In the genomic region with DNA sequence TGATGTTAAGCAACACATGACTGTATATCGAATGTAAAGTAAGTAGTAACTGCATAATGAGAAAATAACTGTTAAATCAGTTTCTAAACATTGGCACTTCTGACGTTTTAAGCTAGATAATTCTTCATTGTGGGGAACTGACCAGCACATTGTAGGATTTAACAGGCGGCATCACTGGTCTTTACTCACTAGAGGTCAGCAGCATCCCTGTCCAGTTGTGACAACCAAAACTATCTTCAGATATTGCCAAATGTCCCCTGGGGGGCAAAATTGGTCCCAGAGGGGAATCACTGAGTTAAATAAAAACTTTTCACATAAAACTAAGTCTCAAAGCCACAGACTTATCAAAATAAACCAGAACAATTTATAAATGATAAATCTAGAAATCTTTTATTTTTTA, we compare ENCODE assay signal across 13 cellular contexts.
DNase-seq lines count a peak whose midpoint lies in the region; TF ChIP-seq lines count a peak whose summit lies in the region.
"Had no signal": no experiment of that assay in that cellular context is flagged by ENCODE, and none has a peak within 500 bp of the region (broad histone marks: within the 10 kb centered on the region; RNA-seq: fewer than 3 reads in every experiment).

No MANE protein-coding gene starts in this region.

- TF ChIP-seq CTCF in GM20000 (IDR thresholded peaks at IDR 0.05; ENCODE audit: extremely low read depth, missing control alignments): no peak

- DNase-seq in EL (peak; percentile 1), NCI-H69 (lab: John Stamatoyannopoulos, UW) (peak; percentile 20), dermis blood vessel endothelial cell (peak; percentile 5), myocyte (ENCODE audit: low read depth) (peak; percentile 23), GM20000 (ENCODE audit: low spot score) (no peak), NOMO-1 treated with dmso at 0.1 percent for 144 hours (lab: John Stamatoyannopoulos, UW; ENCODE audit: unreplicated experiment) (no peak), cortex of kidney (lab: John Stamatoyannopoulos, UW) (no peak), H4 (ENCODE audit: low spot score) (no peak)
- DNase-seq: CD8-positive, alpha-beta T cell; GDM1; KG1; NCI-H187 treated with DMSO at 0.1 percent for 48 hours; nephron progenitor cell had no signal

Comparison
In these comparisons a context has a peak if more than half of its experiments do, and no peak if none do; other contexts are left out.
1. DNase-seq: peak in EL (single experiment), NCI-H69 (single experiment), dermis blood vessel endothelial cell (single experiment) and myocyte (single experiment); none in GM20000 (single experiment), NOMO-1 treated with dmso at 0.1 percent for 144 hours (single experiment), cortex of kidney (single experiment) and H4 (single experiment).